In the genomic region with DNA sequence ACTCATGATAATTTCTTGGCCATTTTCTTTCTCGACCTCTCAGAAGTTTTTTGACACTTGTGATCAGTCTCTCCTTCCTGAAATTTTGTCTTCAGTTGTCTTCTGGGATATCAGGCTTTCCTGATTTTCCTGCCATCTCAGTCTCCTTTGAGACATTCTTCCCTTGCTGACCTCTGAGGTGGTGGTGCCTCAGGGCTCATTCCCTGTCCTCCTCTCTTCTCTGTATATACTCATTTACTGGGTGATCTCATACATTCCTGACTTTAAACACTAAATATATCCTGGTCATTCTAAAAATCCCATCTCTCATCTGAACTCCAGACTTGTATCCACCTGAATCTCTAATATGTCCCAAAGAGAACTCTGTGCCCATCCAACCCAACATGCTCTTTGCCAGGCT, we compare ENCODE assay signal across 1 cellular context.
TF ChIP-seq lines count a peak whose summit lies in the region.

No MANE protein-coding gene starts in this region.

TF ChIP-seq in IMR-90, 13 proteins besides CTCF, POLR2A, EP300 and RAD21 (continued from another document):
- TF ChIP-seq, protein P1, sequence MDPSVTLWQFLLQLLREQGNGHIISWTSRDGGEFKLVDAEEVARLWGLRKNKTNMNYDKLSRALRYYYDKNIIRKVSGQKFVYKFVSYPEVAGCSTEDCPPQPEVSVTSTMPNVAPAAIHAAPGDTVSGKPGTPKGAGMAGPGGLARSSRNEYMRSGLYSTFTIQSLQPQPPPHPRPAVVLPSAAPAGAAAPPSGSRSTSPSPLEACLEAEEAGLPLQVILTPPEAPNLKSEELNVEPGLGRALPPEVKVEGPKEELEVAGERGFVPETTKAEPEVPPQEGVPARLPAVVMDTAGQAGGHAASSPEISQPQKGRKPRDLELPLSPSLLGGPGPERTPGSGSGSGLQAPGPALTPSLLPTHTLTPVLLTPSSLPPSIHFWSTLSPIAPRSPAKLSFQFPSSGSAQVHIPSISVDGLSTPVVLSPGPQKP (IDR thresholded peaks at IDR 0.05; ENCODE audit: borderline replicate concordance, low read depth, low read length), result no peak
- TF ChIP-seq MAFK (IDR thresholded peaks at IDR 0.05; ENCODE audit: low read depth, low read length) (no peak), BHLHE40 (IDR thresholded peaks at IDR 0.05; ENCODE audit: low read depth, low read length) (no peak), CHD1 (IDR thresholded peaks at IDR 0.05; ENCODE audit: low read depth, low read length) (no peak), FOS (IDR thresholded peaks at IDR 0.05; ENCODE audit: low read depth, low read length) (no peak), MAZ (IDR thresholded peaks at IDR 0.05; ENCODE audit: borderline replicate concordance, low read depth, low read length) (no peak), CEBPB (IDR thresholded peaks at IDR 0.05; ENCODE audit: low read depth, low read length) (no peak), SMC3 (IDR thresholded peaks at IDR 0.05; ENCODE audit: low read depth, low read length) (no peak)
